Comparison of ENCODE assay signal across 1 cellular context in the genomic region with DNA sequence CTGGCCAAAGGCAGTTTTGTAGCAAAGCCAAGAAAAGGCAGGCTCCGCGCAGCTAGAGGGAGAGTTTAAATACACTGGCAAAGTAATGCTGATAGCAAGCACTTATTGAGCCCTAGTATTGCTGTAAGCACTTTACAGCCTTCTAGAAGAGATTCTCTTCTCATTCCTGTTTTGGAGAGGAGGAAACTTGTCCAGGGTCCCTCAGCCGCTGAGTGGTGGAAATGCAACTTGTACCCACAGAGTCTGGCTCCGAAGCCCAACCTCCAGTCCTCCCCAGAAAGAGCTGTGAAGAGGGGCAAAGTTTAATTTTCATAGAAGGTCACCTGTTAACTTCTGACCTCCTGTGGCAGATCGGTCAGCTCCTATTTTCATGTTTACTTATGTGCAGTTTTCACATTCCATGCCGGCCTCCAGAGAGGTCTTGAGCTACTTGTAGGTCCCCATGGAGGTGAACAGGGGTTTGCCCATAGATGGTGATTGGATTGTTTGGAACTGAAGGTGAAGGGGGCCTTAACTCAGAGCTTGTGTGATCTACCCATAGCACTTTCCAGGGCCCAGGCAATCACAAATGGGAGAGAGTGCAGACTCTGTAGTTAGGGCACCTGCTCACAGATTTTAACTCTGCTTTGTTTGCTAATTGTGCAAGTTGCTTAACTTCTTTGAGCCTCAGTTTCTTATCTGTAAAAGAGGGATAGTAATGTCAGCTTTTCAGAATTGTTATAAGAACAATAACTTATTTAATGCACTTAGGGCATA.
TF ChIP-seq lines count a peak whose summit lies in the region.

No MANE protein-coding gene starts in this region.

TF ChIP-seq in HepG2, 621 proteins besides CTCF, POLR2A, EP300 and RAD21 (continues in another document):
- TF ChIP-seq ZBTB1 (CRISPR knock-in tag; IDR thresholded peaks at IDR 0.05; ENCODE audit: borderline replicate concordance) (no peak), EEA1 (CRISPR knock-in tag; IDR thresholded peaks at IDR 0.05; ENCODE audit: borderline replicate concordance) (no peak), MAFG (CRISPR knock-in tag; IDR thresholded peaks at IDR 0.05) (no peak), ISL2 (CRISPR knock-in tag; IDR thresholded peaks at IDR 0.05) (peak; percentile 48), ZC3H4 (CRISPR knock-in tag; IDR thresholded peaks at IDR 0.05; ENCODE audit: borderline replicate concordance) (no peak), XRCC5 (optimal IDR thresholded peaks at IDR 0.05; ENCODE audit: low read length) (no peak), HNRNPLL (IDR thresholded peaks at IDR 0.05; ENCODE audit: low read depth, low read length, poor library complexity, severe bottlenecking) (no peak), MTF2 (CRISPR knock-in tag; IDR thresholded peaks at IDR 0.05; ENCODE audit: borderline replicate concordance) (no peak), FOXA1 (IDR thresholded peaks at IDR 0.05) (no peak), FOXA1 (CRISPR knock-in tag; IDR thresholded peaks at IDR 0.05) (peak; percentile 83), MIER3 (CRISPR knock-in tag; IDR thresholded peaks at IDR 0.05; ENCODE audit: borderline replicate concordance) (no peak), PITX1 (CRISPR knock-in tag; IDR thresholded peaks at IDR 0.05) (0 out of 2 replicates have a peak, but pooled peaks have one; percentile 31), ZNF431 (CRISPR knock-in tag; IDR thresholded peaks at IDR 0.05; ENCODE audit: borderline replicate concordance, low read depth) (no peak), SKI (IDR thresholded peaks at IDR 0.05; ENCODE audit: partially characterized antibody) (no peak), ESRRA (CRISPR knock-in tag; IDR thresholded peaks at IDR 0.05; ENCODE audit: low read depth) (peak; percentile 20; the same call in 1 of the 2 replicates), FOXA3 (CRISPR knock-in tag; IDR thresholded peaks at IDR 0.05) (peak; percentile 73), PRPF4 (IDR thresholded peaks at IDR 0.05; ENCODE audit: low read depth, low read length, poor library complexity, severe bottlenecking) (no peak), MIER2 (CRISPR knock-in tag; IDR thresholded peaks at IDR 0.05) (peak; percentile 68; the same call in 1 of the 2 replicates), ZNF251 (CRISPR knock-in tag; IDR thresholded peaks at IDR 0.05) (no peak), SOX5 (CRISPR knock-in tag; IDR thresholded peaks at IDR 0.05; ENCODE audit: borderline replicate concordance) (peak; percentile 20; the same call in 1 of the 2 replicates), GATAD2A (CRISPR knock-in tag; IDR thresholded peaks at IDR 0.05) (peak; percentile 30; the same call in 1 of the 2 replicates), RORA (CRISPR knock-in tag; IDR thresholded peaks at IDR 0.05) (no peak), PRMT3 (CRISPR knock-in tag; IDR thresholded peaks at IDR 0.05; ENCODE audit: borderline replicate concordance, low read depth) (no peak), ZNF263 (CRISPR knock-in tag; IDR thresholded peaks at IDR 0.05) (peak; percentile 60), HDAC1 (CRISPR knock-in tag; IDR thresholded peaks at IDR 0.05) (0 out of 2 replicates have a peak, but pooled peaks have one; percentile 30), HDAC2 (CRISPR knock-in tag; IDR thresholded peaks at IDR 0.05) (peak; percentile 37; the same call in 1 of the 2 replicates), IRF2 (CRISPR knock-in tag; IDR thresholded peaks at IDR 0.05) (no peak), HNF4G (IDR thresholded peaks at IDR 0.05; ENCODE audit: borderline replicate concordance, low read depth, low read length) (peak; percentile 64), HNF4G (CRISPR knock-in tag; IDR thresholded peaks at IDR 0.05; ENCODE audit: borderline replicate concordance, low read depth) (no peak), ZMYM4 (CRISPR knock-in tag; IDR thresholded peaks at IDR 0.05) (peak; percentile 71)
- TF ChIP-seq, protein P1, sequence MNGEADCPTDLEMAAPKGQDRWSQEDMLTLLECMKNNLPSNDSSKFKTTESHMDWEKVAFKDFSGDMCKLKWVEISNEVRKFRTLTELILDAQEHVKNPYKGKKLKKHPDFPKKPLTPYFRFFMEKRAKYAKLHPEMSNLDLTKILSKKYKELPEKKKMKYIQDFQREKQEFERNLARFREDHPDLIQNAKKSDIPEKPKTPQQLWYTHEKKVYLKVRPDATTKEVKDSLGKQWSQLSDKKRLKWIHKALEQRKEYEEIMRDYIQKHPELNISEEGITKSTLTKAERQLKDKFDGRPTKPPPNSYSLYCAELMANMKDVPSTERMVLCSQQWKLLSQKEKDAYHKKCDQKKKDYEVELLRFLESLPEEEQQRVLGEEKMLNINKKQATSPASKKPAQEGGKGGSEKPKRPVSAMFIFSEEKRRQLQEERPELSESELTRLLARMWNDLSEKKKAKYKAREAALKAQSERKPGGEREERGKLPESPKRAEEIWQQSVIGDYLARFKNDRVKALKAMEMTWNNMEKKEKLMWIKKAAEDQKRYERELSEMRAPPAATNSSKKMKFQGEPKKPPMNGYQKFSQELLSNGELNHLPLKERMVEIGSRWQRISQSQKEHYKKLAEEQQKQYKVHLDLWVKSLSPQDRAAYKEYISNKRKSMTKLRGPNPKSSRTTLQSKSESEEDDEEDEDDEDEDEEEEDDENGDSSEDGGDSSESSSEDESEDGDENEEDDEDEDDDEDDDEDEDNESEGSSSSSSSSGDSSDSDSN (CRISPR knock-in tag; IDR thresholded peaks at IDR 0.05): no peak
- TF ChIP-seq, protein P2, sequence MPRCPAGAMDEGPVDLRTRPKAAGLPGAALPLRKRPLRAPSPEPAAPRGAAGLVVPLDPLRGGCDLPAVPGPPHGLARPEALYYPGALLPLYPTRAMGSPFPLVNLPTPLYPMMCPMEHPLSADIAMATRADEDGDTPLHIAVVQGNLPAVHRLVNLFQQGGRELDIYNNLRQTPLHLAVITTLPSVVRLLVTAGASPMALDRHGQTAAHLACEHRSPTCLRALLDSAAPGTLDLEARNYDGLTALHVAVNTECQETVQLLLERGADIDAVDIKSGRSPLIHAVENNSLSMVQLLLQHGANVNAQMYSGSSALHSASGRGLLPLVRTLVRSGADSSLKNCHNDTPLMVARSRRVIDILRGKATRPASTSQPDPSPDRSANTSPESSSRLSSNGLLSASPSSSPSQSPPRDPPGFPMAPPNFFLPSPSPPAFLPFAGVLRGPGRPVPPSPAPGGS (CRISPR knock-in tag; IDR thresholded peaks at IDR 0.05): no peak
- TF ChIP-seq, protein P3, sequence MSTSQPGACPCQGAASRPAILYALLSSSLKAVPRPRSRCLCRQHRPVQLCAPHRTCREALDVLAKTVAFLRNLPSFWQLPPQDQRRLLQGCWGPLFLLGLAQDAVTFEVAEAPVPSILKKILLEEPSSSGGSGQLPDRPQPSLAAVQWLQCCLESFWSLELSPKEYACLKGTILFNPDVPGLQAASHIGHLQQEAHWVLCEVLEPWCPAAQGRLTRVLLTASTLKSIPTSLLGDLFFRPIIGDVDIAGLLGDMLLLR (CRISPR knock-in tag; IDR thresholded peaks at IDR 0.05): no peak
- TF ChIP-seq, protein P4, sequence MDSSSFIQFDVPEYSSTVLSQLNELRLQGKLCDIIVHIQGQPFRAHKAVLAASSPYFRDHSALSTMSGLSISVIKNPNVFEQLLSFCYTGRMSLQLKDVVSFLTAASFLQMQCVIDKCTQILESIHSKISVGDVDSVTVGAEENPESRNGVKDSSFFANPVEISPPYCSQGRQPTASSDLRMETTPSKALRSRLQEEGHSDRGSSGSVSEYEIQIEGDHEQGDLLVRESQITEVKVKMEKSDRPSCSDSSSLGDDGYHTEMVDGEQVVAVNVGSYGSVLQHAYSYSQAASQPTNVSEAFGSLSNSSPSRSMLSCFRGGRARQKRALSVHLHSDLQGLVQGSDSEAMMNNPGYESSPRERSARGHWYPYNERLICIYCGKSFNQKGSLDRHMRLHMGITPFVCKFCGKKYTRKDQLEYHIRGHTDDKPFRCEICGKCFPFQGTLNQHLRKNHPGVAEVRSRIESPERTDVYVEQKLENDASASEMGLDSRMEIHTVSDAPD (CRISPR knock-in tag; IDR thresholded peaks at IDR 0.05): no peak
- TF ChIP-seq, protein P5, sequence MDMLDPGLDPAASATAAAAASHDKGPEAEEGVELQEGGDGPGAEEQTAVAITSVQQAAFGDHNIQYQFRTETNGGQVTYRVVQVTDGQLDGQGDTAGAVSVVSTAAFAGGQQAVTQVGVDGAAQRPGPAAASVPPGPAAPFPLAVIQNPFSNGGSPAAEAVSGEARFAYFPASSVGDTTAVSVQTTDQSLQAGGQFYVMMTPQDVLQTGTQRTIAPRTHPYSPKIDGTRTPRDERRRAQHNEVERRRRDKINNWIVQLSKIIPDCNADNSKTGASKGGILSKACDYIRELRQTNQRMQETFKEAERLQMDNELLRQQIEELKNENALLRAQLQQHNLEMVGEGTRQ (IDR thresholded peaks at IDR 0.05; ENCODE audit: low read depth, low read length): no peak
- TF ChIP-seq, protein P5 (CRISPR knock-in tag; IDR thresholded peaks at IDR 0.05; ENCODE audit: borderline replicate concordance): no peak
- TF ChIP-seq, protein P6, sequence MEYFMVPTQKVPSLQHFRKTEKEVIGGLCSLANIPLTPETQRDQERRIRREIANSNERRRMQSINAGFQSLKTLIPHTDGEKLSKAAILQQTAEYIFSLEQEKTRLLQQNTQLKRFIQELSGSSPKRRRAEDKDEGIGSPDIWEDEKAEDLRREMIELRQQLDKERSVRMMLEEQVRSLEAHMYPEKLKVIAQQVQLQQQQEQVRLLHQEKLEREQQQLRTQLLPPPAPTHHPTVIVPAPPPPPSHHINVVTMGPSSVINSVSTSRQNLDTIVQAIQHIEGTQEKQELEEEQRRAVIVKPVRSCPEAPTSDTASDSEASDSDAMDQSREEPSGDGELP (IDR thresholded peaks at IDR 0.05; ENCODE audit: borderline replicate concordance, low read depth): 0 out of 2 replicates have a peak, but pooled peaks have one; percentile 35
- TF ChIP-seq, protein P7, sequence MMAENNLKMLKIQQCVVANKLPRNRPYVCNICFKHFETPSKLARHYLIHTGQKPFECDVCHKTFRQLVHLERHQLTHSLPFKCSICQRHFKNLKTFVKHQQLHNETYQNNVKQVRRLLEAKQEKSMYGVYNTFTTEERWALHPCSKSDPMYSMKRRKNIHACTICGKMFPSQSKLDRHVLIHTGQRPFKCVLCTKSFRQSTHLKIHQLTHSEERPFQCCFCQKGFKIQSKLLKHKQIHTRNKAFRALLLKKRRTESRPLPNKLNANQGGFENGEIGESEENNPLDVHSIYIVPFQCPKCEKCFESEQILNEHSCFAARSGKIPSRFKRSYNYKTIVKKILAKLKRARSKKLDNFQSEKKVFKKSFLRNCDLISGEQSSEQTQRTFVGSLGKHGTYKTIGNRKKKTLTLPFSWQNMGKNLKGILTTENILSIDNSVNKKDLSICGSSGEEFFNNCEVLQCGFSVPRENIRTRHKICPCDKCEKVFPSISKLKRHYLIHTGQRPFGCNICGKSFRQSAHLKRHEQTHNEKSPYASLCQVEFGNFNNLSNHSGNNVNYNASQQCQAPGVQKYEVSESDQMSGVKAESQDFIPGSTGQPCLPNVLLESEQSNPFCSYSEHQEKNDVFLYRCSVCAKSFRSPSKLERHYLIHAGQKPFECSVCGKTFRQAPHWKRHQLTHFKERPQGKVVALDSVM (CRISPR knock-in tag; IDR thresholded peaks at IDR 0.05): peak; percentile 94
- TF ChIP-seq, protein P8, sequence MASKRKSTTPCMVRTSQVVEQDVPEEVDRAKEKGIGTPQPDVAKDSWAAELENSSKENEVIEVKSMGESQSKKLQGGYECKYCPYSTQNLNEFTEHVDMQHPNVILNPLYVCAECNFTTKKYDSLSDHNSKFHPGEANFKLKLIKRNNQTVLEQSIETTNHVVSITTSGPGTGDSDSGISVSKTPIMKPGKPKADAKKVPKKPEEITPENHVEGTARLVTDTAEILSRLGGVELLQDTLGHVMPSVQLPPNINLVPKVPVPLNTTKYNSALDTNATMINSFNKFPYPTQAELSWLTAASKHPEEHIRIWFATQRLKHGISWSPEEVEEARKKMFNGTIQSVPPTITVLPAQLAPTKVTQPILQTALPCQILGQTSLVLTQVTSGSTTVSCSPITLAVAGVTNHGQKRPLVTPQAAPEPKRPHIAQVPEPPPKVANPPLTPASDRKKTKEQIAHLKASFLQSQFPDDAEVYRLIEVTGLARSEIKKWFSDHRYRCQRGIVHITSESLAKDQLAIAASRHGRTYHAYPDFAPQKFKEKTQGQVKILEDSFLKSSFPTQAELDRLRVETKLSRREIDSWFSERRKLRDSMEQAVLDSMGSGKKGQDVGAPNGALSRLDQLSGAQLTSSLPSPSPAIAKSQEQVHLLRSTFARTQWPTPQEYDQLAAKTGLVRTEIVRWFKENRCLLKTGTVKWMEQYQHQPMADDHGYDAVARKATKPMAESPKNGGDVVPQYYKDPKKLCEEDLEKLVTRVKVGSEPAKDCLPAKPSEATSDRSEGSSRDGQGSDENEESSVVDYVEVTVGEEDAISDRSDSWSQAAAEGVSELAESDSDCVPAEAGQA (IDR thresholded peaks at IDR 0.05; ENCODE audit: low read depth): no peak
- TF ChIP-seq, protein P8 (CRISPR knock-in tag; IDR thresholded peaks at IDR 0.05; ENCODE audit: borderline replicate concordance): no peak
- TF ChIP-seq, protein P9, sequence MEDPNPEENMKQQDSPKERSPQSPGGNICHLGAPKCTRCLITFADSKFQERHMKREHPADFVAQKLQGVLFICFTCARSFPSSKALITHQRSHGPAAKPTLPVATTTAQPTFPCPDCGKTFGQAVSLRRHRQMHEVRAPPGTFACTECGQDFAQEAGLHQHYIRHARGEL (CRISPR knock-in tag; IDR thresholded peaks at IDR 0.05): no peak
